ENCODE assay signal across 20 cellular contexts in genomic region chr6:37631295-37631694, GRCh38.
DNase-seq lines count a peak whose midpoint lies in the region; ATAC-seq and TF ChIP-seq lines count a peak whose summit lies in the region.
"Had no signal": no experiment of that assay in that cellular context is flagged by ENCODE, and none has a peak within 500 bp of the region (broad histone marks: within the 10 kb centered on the region; RNA-seq: fewer than 3 reads in every experiment).

No MANE protein-coding gene starts in this region.

- DNase-seq in GM12864 (ENCODE audit: low read depth) (peak; percentile 30), RPMI8226 (peak; percentile 56), kidney tubule cell (ENCODE audit: low spot score) (peak; percentile 44), D341Med (ENCODE audit: low spot score) (no peak), COLO829 (ENCODE audit: low spot score) (no peak)
- DNase-seq: activated CD8-positive, alpha-beta memory T cell treated with anti-CD3 and anti-CD28 coated beads, Interleukin-2, amount 50 U/mL, for 48 hours; brain microvascular endothelial cell; DMS79 treated with DMSO at 0.1 percent for 48 hours; effector memory CD8-positive, alpha-beta T cell; head of caudate nucleus; left lung; NCI-H446 treated with DMSO at 0.1 percent for 48 hours; posterior cingulate gyrus; Right ventricle myocardium superior; stimulated activated CD4-positive, alpha-beta T cell treated with anti-CD3 and anti-CD28 coated beads, Interleukin-1b, Interleukin-23, amount 100 ng/mL, for 48 hours; stimulated activated naive CD4-positive, alpha-beta T cell; T-helper 1 cell; thyroid gland had no signal

- peak; percentile 48 for ATAC-seq in HG03159 (IDR thresholded peaks at IDR 0.05; ENCODE audit: unreplicated experiment)
- ATAC-seq in GM21529 (IDR thresholded peaks at IDR 0.05; ENCODE audit: unreplicated experiment): no peak
- ATAC-seq: effector memory CD8-positive, alpha-beta T cell; left lung had no signal

- no peak overlapping the region for H3K4me3 ChIP-seq in GM12864 (ENCODE audit: low read depth, low read length)
- H3K4me3 ChIP-seq: left lung, thyroid gland had no signal

- TF ChIP-seq CTCF in GM12864 (IDR thresholded peaks at IDR 0.05; ENCODE audit: low read depth, low read length, missing control alignments): no peak

Comparison
In these comparisons a context has a peak if more than half of its experiments do, and no peak if none do; other contexts are left out.
1. DNase-seq: peak in GM12864 (single experiment), RPMI8226 (single experiment) and kidney tubule cell (single experiment); none in D341Med (single experiment) and COLO829 (single experiment).